ENCODE assay signal across 22 cellular contexts in the genomic region with DNA sequence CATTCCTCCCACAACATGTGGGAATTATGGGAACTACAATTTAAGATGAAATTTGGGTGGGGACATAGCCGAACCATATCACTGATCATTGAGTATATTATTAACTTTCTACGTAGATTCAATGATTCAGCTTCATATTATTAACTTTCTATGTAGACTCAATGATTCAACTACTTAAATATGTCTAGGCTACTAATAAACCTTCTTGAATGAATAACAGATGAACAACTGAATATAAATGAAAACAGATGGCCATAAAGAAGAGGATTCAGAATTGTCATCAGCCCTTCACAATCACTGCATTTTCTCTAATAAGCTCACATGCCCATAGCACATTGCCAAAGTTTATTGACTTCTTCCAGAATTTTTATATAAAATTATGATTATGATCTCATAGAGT.
"Had no signal": no experiment of that assay in that cellular context is flagged by ENCODE, and none has a peak within 500 bp of the region (broad histone marks: within the 10 kb centered on the region; RNA-seq: fewer than 3 reads in every experiment).

No MANE protein-coding gene starts in this region.

- H3K36me3 Mint-ChIP-seq: activated naive CD4-positive, alpha-beta T cell treated with anti-CD3 and anti-CD28 coated beads, Interleukin-2, amount 10 ng/mL, durations not matched to agents 7 days and 5 days; stimulated activated naive B cell treated with anti-CD40 and anti-IgM and Interleukin-4, amounts not matched to agents 10 μg/mL and 1 μg/mL and 100 μg/mL, for 72 hours had no signal

- H3K4me1 Mint-ChIP-seq: activated naive CD4-positive, alpha-beta T cell treated with anti-CD3 and anti-CD28 coated beads, Interleukin-2, amount 10 ng/mL, durations not matched to agents 7 days and 5 days; nephron progenitor cell; stimulated activated naive B cell treated with anti-CD40 and anti-IgM and Interleukin-4, amounts not matched to agents 10 μg/mL and 1 μg/mL and 100 μg/mL, for 72 hours had no signal

- H3K4me3 Mint-ChIP-seq: activated naive CD4-positive, alpha-beta T cell treated with anti-CD3 and anti-CD28 coated beads, Interleukin-2, amount 10 ng/mL, durations not matched to agents 7 days and 5 days; nephron progenitor cell; stimulated activated naive B cell treated with anti-CD40 and anti-IgM and Interleukin-4, amounts not matched to agents 10 μg/mL and 1 μg/mL and 100 μg/mL, for 72 hours had no signal

- DNase-seq: activated CD8-positive, alpha-beta memory T cell treated with anti-CD3 and anti-CD28 coated beads for 24 hours; activated CD8-positive, alpha-beta memory T cell treated with anti-CD3 and anti-CD28 coated beads, Interleukin-2, amount 50 U/mL, for 48 hours; activated effector memory CD4-positive, alpha-beta T cell treated with Interleukin-2 at 50 U/mL for 16 hours; activated naive CD4-positive, alpha-beta T cell treated with anti-CD3 and anti-CD28 coated beads, Interleukin-2, amount 10 ng/mL, durations not matched to agents 7 days and 5 days; activated T-cell treated with anti-CD3 and anti-CD28 coated beads, Interleukin-2, amount 50 U/mL, for 48 hours; effector CD4-positive, alpha-beta T cell; foreskin keratinocyte; glutamatergic neuron; hippocampal formation; nephron progenitor cell; nucleus accumbens; sigmoid colon; stimulated activated naive B cell treated with anti-CD40 and anti-IgM and Interleukin-4, amounts not matched to agents 10 μg/mL and 1 μg/mL and 100 μg/mL, for 72 hours; upper lobe of left lung had no signal

- H3K4me1 ChIP-seq: ascending aorta, breast epithelium, sigmoid colon, upper lobe of left lung had no signal

- H3K4me3 ChIP-seq: ascending aorta, breast epithelium, coronary artery, lung, sigmoid colon, thoracic aorta, upper lobe of left lung had no signal

- H3K36me3 ChIP-seq: ascending aorta, breast epithelium, sigmoid colon, thoracic aorta, upper lobe of left lung had no signal

- ATAC-seq: activated CD4-positive, CD25-positive, alpha-beta regulatory T cell treated with anti-CD3 and anti-CD28 coated beads, Interleukin-2, amount 50 U/mL, for 24 hours; esophagus mucosa; foreskin keratinocyte; left lobe of liver; stimulated activated naive B cell treated with anti-CD40 and anti-IgM and Interleukin-4, amounts not matched to agents 10 μg/mL and 1 μg/mL and 100 μg/mL, for 72 hours had no signal

- H3K9me3 ChIP-seq: ascending aorta, breast epithelium, sigmoid colon, thoracic aorta, upper lobe of left lung had no signal

- H3K27ac Mint-ChIP-seq: activated naive CD4-positive, alpha-beta T cell treated with anti-CD3 and anti-CD28 coated beads, Interleukin-2, amount 10 ng/mL, durations not matched to agents 7 days and 5 days; nephron progenitor cell; stimulated activated naive B cell treated with anti-CD40 and anti-IgM and Interleukin-4, amounts not matched to agents 10 μg/mL and 1 μg/mL and 100 μg/mL, for 72 hours had no signal

- H3K27me3 ChIP-seq: ascending aorta, breast epithelium, foreskin keratinocyte, sigmoid colon, upper lobe of left lung had no signal

- H3K27ac ChIP-seq: ascending aorta, breast epithelium, coronary artery, foreskin keratinocyte, sigmoid colon, thoracic aorta, upper lobe of left lung had no signal

- H3K9me3 Mint-ChIP-seq: activated naive CD4-positive, alpha-beta T cell treated with anti-CD3 and anti-CD28 coated beads, Interleukin-2, amount 10 ng/mL, durations not matched to agents 7 days and 5 days; nephron progenitor cell; stimulated activated naive B cell treated with anti-CD40 and anti-IgM and Interleukin-4, amounts not matched to agents 10 μg/mL and 1 μg/mL and 100 μg/mL, for 72 hours had no signal

- H3K27me3 Mint-ChIP-seq: activated naive CD4-positive, alpha-beta T cell treated with anti-CD3 and anti-CD28 coated beads, Interleukin-2, amount 10 ng/mL, durations not matched to agents 7 days and 5 days had no signal
